ENCODE assay signal across 24 cellular contexts in the genomic region with DNA sequence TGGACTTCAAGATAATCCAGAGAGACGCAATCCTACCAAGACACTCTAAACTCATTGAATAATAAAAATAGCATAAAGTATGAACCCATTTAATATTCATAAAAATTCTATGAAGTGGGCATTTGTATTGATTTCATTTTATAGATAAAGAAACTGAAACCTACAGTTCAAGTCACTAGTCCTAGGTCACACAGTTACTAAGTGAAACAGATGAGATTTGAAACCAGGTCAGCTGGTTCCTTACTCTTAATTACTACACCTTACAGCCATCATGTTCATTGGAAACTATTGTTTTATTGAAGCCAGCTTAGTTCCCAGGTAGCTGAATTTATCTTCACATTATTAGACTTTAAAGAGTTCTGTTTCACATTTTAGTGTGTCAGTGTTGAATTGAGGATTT.
"Had no signal": no experiment of that assay in that cellular context is flagged by ENCODE, and none has a peak within 500 bp of the region (broad histone marks: within the 10 kb centered on the region; RNA-seq: fewer than 3 reads in every experiment).

No MANE protein-coding gene starts in this region.

- H3K4me2 ChIP-seq: hepatocyte, smooth muscle cell had no signal

- H3K36me3 Mint-ChIP-seq: naive thymus-derived CD4-positive, alpha-beta T cell; stimulated activated naive B cell treated with anti-CD40 and anti-IgM and Interleukin-4, amounts not matched to agents 10 μg/mL and 1 μg/mL and 100 μg/mL, for 72 hours had no signal

- H3K9me3 ChIP-seq: mucosa of descending colon, ovary, right atrium auricular region, right lobe of liver, stomach, testis, thyroid gland, transverse colon, upper lobe of left lung, vagina had no signal

- H3K4me1 Mint-ChIP-seq: naive thymus-derived CD4-positive, alpha-beta T cell; stimulated activated naive B cell treated with anti-CD40 and anti-IgM and Interleukin-4, amounts not matched to agents 10 μg/mL and 1 μg/mL and 100 μg/mL, for 72 hours had no signal

- H3K27ac ChIP-seq: hepatocyte, left lung, ovary, right atrium auricular region, right lobe of liver, stomach, testis, thyroid gland, transverse colon, upper lobe of left lung, vagina had no signal

- H2AFZ ChIP-seq: hepatocyte had no signal

- H3K9me3 Mint-ChIP-seq: stimulated activated naive B cell treated with anti-CD40 and anti-IgM and Interleukin-4, amounts not matched to agents 10 μg/mL and 1 μg/mL and 100 μg/mL, for 72 hours had no signal

- ATAC-seq: left colon; left lung; mucosa of descending colon; naive thymus-derived CD4-positive, alpha-beta T cell; natural killer cell treated with Interleukin-12 subunit alpha and Interleukin-12 subunit beta and Interleukin-15 and Interleukin-18, amount 100 ng/mL, for 72 hours; right lobe of liver; stimulated activated naive B cell treated with anti-CD40 and anti-IgM and Interleukin-4, amounts not matched to agents 10 μg/mL and 1 μg/mL and 100 μg/mL, for 72 hours; stimulated activated naive CD8-positive, alpha-beta T cell treated with anti-CD3 and anti-CD28 coated beads, Interleukin-15, Interleukin-2, amounts not matched to agents 100 U/mL and 50 U/mL, for 24 hours had no signal

- H3K27me3 Mint-ChIP-seq: naive thymus-derived CD4-positive, alpha-beta T cell; natural killer cell treated with Interleukin-12 subunit alpha and Interleukin-12 subunit beta and Interleukin-15 and Interleukin-18, amount 100 ng/mL, for 72 hours; progenitor cell of endocrine pancreas; stimulated activated naive B cell treated with anti-CD40 and anti-IgM and Interleukin-4, amounts not matched to agents 10 μg/mL and 1 μg/mL and 100 μg/mL, for 72 hours had no signal

- H3K4me3 ChIP-seq: hepatocyte, left lung, lung, mucosa of descending colon, ovary, right atrium auricular region, right lobe of liver, smooth muscle cell, stomach, testis, thyroid gland, transverse colon, upper lobe of left lung, vagina had no signal

- H3K27ac Mint-ChIP-seq: naive thymus-derived CD4-positive, alpha-beta T cell; natural killer cell treated with Interleukin-12 subunit alpha and Interleukin-12 subunit beta and Interleukin-15 and Interleukin-18, amount 100 ng/mL, for 72 hours; progenitor cell of endocrine pancreas; stimulated activated naive B cell treated with anti-CD40 and anti-IgM and Interleukin-4, amounts not matched to agents 10 μg/mL and 1 μg/mL and 100 μg/mL, for 72 hours had no signal

- H3K4me1 ChIP-seq: left lung, right atrium auricular region, right lobe of liver, stomach, testis, transverse colon, upper lobe of left lung, vagina had no signal

- H3K36me3 ChIP-seq: left lung, ovary, right atrium auricular region, right lobe of liver, stomach, thyroid gland, transverse colon, upper lobe of left lung, vagina had no signal

- H3K4me3 Mint-ChIP-seq: naive thymus-derived CD4-positive, alpha-beta T cell; natural killer cell treated with Interleukin-12 subunit alpha and Interleukin-12 subunit beta and Interleukin-15 and Interleukin-18, amount 100 ng/mL, for 72 hours; stimulated activated naive B cell treated with anti-CD40 and anti-IgM and Interleukin-4, amounts not matched to agents 10 μg/mL and 1 μg/mL and 100 μg/mL, for 72 hours had no signal

- H3K79me2 ChIP-seq: hepatocyte had no signal

- DNase-seq: kidney; left colon; left lung; midbrain; mucosa of descending colon; naive thymus-derived CD4-positive, alpha-beta T cell; ovary; right lobe of liver; stimulated activated CD4-positive, alpha-beta T cell treated with anti-CD3 and anti-CD28 coated beads, Interleukin-1b, Interleukin-23, amount 100 ng/mL, for 48 hours; stimulated activated CD4-positive, alpha-beta T cell treated with anti-CD3 and anti-CD28 coated beads, Interleukin-2, amount 100 ng/mL, for 48 hours; stimulated activated naive B cell treated with anti-CD40 and anti-IgM and Interleukin-4, amounts not matched to agents 10 μg/mL and 1 μg/mL and 100 μg/mL, for 72 hours; stimulated activated naive CD8-positive, alpha-beta T cell treated with anti-CD3 and anti-CD28 coated beads, Interleukin-15, Interleukin-2, amounts not matched to agents 100 U/mL and 50 U/mL, for 24 hours; stomach; testis; thyroid gland; transverse colon; upper lobe of left lung had no signal

- H3K27me3 ChIP-seq: hepatocyte, left lung, ovary, right atrium auricular region, right lobe of liver, stomach, testis, thyroid gland, transverse colon, upper lobe of left lung, vagina had no signal
